17 cellular contexts compared by ENCODE assay signal in genomic region chr17:63641678-63642077, GRCh38. TPM values are rescaled to one million over a fixed set of nuclear protein-coding genes. Genes with fewer than 3 reads are reported as not detected.
DNase-seq lines count a peak whose midpoint lies in the region; ATAC-seq and TF ChIP-seq lines count a peak whose summit lies in the region.
"Had no signal": no experiment of that assay in that cellular context is flagged by ENCODE, and none has a peak within 500 bp of the region (broad histone marks: within the 10 kb centered on the region; RNA-seq: fewer than 3 reads in every experiment).

No MANE protein-coding gene starts in this region.

- no peaks in the 10 kb centered on the region for H3K9me3 ChIP-seq in CD4-positive, alpha-beta T cell (ENCODE audit: control insufficient read depth, low read length)
- no peaks in the 10 kb centered on the region for H3K9me3 ChIP-seq in heart left ventricle
- H3K9me3 ChIP-seq: tibial nerve had no signal

- H3K27me3 Mint-ChIP-seq in CD4-positive, alpha-beta T cell: no peaks in the 10 kb centered on the region

- no peak overlapping the region for H3K27ac ChIP-seq in CD4-positive, alpha-beta T cell (ENCODE audit: low read depth, low read length)
- H3K27ac ChIP-seq in heart left ventricle: peak overlapping the region in 4 of 12 donors; percentile 0 to 85 (median 19)
- H3K27ac ChIP-seq: parathyroid adenoma, tibial nerve had no signal

- no peak overlapping the region for H3K27ac Mint-ChIP-seq in CD4-positive, alpha-beta T cell
- H3K27ac Mint-ChIP-seq: T-helper 2 cell treated with Interferon-gamma antibody and Interleukin-4, amounts not matched to agents 5 μg/mL and 100 μg/mL, for 36 hours had no signal

- POLR2A ChIA-PET in CD4-positive, alpha-beta T cell (lab: Charles Lee): no interaction called here

- peaks cover 0 to 72% (median 59%) of the 10 kb centered on the region in 9 donors for H3K36me3 ChIP-seq in heart left ventricle

- TF ChIP-seq CTCF in CD4-positive, alpha-beta T cell (IDR thresholded peaks at IDR 0.05): no peak
- TF ChIP-seq CTCF in heart left ventricle (IDR thresholded peaks at IDR 0.05): no peak

- 62 to 75% (median 69%) methylated on average over 3 of the region's 3 CpGs for WGBS in heart left ventricle, 4 donors

- H3K9me3 Mint-ChIP-seq in CD4-positive, alpha-beta T cell: no peaks in the 10 kb centered on the region
- H3K9me3 Mint-ChIP-seq: T-helper 2 cell treated with Interferon-gamma antibody and Interleukin-4, amounts not matched to agents 5 μg/mL and 100 μg/mL, for 36 hours had no signal

- CTCF ChIA-PET in CD4-positive, alpha-beta T cell (lab: Charles Lee): no interaction called here

- H3K4me1 Mint-ChIP-seq in CD4-positive, alpha-beta T cell (ENCODE audit: low read depth): peaks cover 31% of the 10 kb centered on the region

- peaks cover 69% of the 10 kb centered on the region for H3K36me3 Mint-ChIP-seq in CD4-positive, alpha-beta T cell (ENCODE audit: low read depth)

- no peaks in the 10 kb centered on the region for H3K27me3 ChIP-seq in CD4-positive, alpha-beta T cell (ENCODE audit: control insufficient read depth, insufficient read depth, low read length)
- H3K27me3 ChIP-seq in heart left ventricle: no peaks in the 10 kb centered on the region
- H3K27me3 ChIP-seq: tibial nerve had no signal

- ATAC-seq in CD4-positive, alpha-beta T cell (ENCODE audit: poor library complexity): peak; percentile 21
- peak; percentile 19 to 83 (median 58) for ATAC-seq in heart left ventricle
- ATAC-seq in HG03521 (IDR thresholded peaks at IDR 0.05; ENCODE audit: unreplicated experiment): no peak

- DNase-seq in CD4-positive, alpha-beta T cell: no peak
- DNase-seq in OCI-M1 (lab: John Stamatoyannopoulos, UW) (peak; percentile 70), heart left ventricle (peak in 4 of 5 donors; percentile 42 to 51 (median 44)), occipital lobe (lab: John Stamatoyannopoulos, UW) (peak; percentile 4), NCI-H1092 treated with DMSO at 0.1 percent for 48 hours (lab: John Stamatoyannopoulos, UW) (no peak), NCI-H82 treated with DMSO at 0.1 percent for 48 hours (lab: John Stamatoyannopoulos, UW; ENCODE audit: unreplicated experiment) (no peak)
- no peak for DNase-seq in activated CD4-positive, alpha-beta T cell treated with anti-CD3 and anti-CD28 coated beads for 48 hours
- DNase-seq: activated CD4-positive, alpha-beta T cell treated with anti-CD3 and anti-CD28 coated beads, Interleukin-2, amount 50 U/mL, for 4 hours; dermis blood vessel endothelial cell; DND-41; mammary epithelial cell; NCI-H1417; NCI-H446 had no signal

- H3K4me3 ChIP-seq in heart left ventricle: no peak overlapping the region
- H3K4me3 ChIP-seq: tibial nerve had no signal

- no peak overlapping the region for H3K4me3 Mint-ChIP-seq in CD4-positive, alpha-beta T cell
- H3K4me3 Mint-ChIP-seq: T-helper 2 cell treated with Interferon-gamma antibody and Interleukin-4, amounts not matched to agents 5 μg/mL and 100 μg/mL, for 36 hours had no signal

- intact Hi-C loops in CD4-positive, alpha-beta T cell (cut with DNase I, micrococcal nuclease): no loop called here
- intact Hi-C loops in heart left ventricle (cut with DNase I): no loop called here

- no peak for TF ChIP-seq POLR2A in heart left ventricle (IDR thresholded peaks at IDR 0.05)

- peaks cover 0 to 78% (median 17%) of the 10 kb centered on the region in 12 donors for H3K4me1 ChIP-seq in heart left ventricle
- H3K4me1 ChIP-seq: parathyroid adenoma had no signal

RNA-seq across cellular contexts. Expression of gene MAP3K3, which starts 19.5 kb away (rescaled TPM):
- total RNA-seq in CD4-positive, alpha-beta T cell: 10 to 100 TPM; 75.8 to 78.1 TPM
- 100 to 1,000 TPM in 1 of 9 donors, 10 to 100 TPM in 8; 31.0 to 102 (median 58.0) TPM for total RNA-seq in heart left ventricle
- polyA plus RNA-seq in heart left ventricle: 10 to 100 TPM; 20.5 to 70.9 TPM
- total RNA-seq in occipital lobe: 21.4 TPM

RNA-seq across cellular contexts. Expression of gene TACO1, which starts 41.0 kb away (rescaled TPM):
- total RNA-seq in CD4-positive, alpha-beta T cell: 10 to 100 TPM; 11.3 to 13.2 TPM
- 10 to 100 TPM; 23.0 to 48.0 (median 40.6) TPM for total RNA-seq in heart left ventricle
- polyA plus RNA-seq in heart left ventricle: 10 to 100 TPM; 52.7 to 54.9 TPM
- total RNA-seq in occipital lobe: 5.5 TPM

RNA-seq across cellular contexts. Expression of gene LIMD2, which starts 58.2 kb away (rescaled TPM):
- 100 to 1,000 TPM; 711 to 727 TPM for total RNA-seq in CD4-positive, alpha-beta T cell
- total RNA-seq in heart left ventricle: 10 to 100 TPM in 2 of 9 donors, 1 to 10 TPM in 7; 1.9 to 48.0 (median 3.4) TPM
- polyA plus RNA-seq in heart left ventricle: 1 to 10 TPM; 4.0 to 5.4 TPM
- 15.0 TPM for total RNA-seq in occipital lobe

Comparison
In these comparisons a context has a peak if more than half of its experiments do, and no peak if none do; other contexts are left out.
1. DNase-seq: peak in OCI-M1 (single experiment), heart left ventricle (4 of 5) and occipital lobe (single experiment); none in CD4-positive, alpha-beta T cell (0 of 10), NCI-H1092 treated with DMSO at 0.1 percent for 48 hours (single experiment), NCI-H82 treated with DMSO at 0.1 percent for 48 hours (single experiment) and activated CD4-positive, alpha-beta T cell treated with anti-CD3 and anti-CD28 coated beads for 48 hours (single experiment).
2. RNA of gene LIMD2, which starts 58.2 kb away (total RNA-seq): 711 to 727 TPM in CD4-positive, alpha-beta T cell; 15.0 TPM in occipital lobe (single experiment) and 1.9 to 48.0 TPM in heart left ventricle; every median in the first group is over 10 times any median in the second.